8 cellular contexts compared by ENCODE assay signal in the genomic region with DNA sequence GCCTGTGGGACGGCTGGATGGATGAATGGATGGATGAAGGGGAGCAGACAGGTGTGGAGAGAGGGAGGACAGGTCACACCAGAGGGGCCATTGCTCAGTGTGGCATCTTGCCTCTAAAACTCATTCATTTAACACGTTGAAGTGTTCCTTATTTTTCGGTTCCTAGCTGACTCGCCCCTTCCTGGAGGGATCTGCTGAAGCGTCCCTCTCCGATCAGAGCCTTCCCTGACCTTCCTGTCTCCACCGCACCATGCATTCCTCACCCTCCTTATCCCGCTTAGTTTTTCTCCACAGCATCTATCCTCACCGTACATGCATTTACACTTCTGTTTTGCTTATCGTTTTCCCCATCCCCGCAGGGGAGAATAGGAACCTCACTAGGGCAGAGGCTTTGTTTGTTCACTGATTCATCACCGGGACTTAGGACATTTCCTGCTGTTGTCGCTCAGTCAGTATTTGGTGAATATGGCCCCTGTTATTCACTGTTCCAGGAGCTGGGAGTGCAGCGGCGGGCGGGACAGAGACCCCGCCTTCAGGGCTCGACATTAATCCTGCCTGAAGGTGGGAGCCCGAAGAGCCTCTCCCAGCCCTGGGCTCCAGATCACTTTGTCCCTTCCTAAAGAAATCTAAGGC. TPM values are rescaled to one million over a fixed set of nuclear protein-coding genes. Genes with fewer than 3 reads are reported as not detected.
DNase-seq lines count a peak whose midpoint lies in the region; ATAC-seq and TF ChIP-seq lines count a peak whose summit lies in the region.

No MANE protein-coding gene starts in this region.

- no peaks in the 10 kb centered on the region for H3K9me3 ChIP-seq in CD4-positive, alpha-beta T cell (ENCODE audit: control insufficient read depth, low read length)

- DNase-seq in CD4-positive, alpha-beta T cell = no peak
- no peak for DNase-seq in activated T-helper 2 cell treated with anti-CD3 and anti-CD28 coated beads, Interferon-gamma antibody, Interleukin-2, Interleukin-4, amounts not matched to agents 10 μg/mL and 5 μg/mL and 100 μg/mL, durations not matched to agents 14 hours and 24 hours and 36 hours (ENCODE audit: low spot score)
- no peak for DNase-seq in stimulated activated effector memory CD8-positive, alpha-beta T cell treated with anti-CD3 and anti-CD28 coated beads, Interleukin-12 subunit alpha, Interleukin-12 subunit beta, amount 100 ng/mL, for 72 hours (ENCODE audit: low spot score in 2 of 2)
- no peak for DNase-seq in GM19238 (ENCODE audit: insufficient read length, low spot score)
- no peak for DNase-seq in epidermal melanocyte (ENCODE audit: insufficient read length, low spot score)

- no peak for TF ChIP-seq CTCF in CD4-positive, alpha-beta T cell (IDR thresholded peaks at IDR 0.05)

- CTCF ChIA-PET in CD4-positive, alpha-beta T cell (lab: Charles Lee) = interaction anchor here (0.7 to 5.2 kb wide), 46 partner anchors 10 to 586 kb away, joined by 3 to 121 read pairs (median 4); partner anchors contain the start of genes CEP70, FAIM and PIK3CB

- POLR2A ChIA-PET in CD4-positive, alpha-beta T cell (lab: Charles Lee) = interaction anchor here (0.6 to 2.5 kb wide), 11 partner anchors 9 to 728 kb away, joined by 3 to 49 read pairs (median 5); partner anchors contain the start of genes ARMC8, CEP70, COPB2 and FAIM

- H3K4me3 ChIP-seq in iPS-11a (ENCODE audit: low read depth, low read length) = peak overlapping the region; percentile 2

- no peaks in the 10 kb centered on the region for H3K9me3 Mint-ChIP-seq in CD4-positive, alpha-beta T cell
- no peaks in the 10 kb centered on the region for H3K9me3 Mint-ChIP-seq in IgD-negative memory B cell
- H3K9me3 Mint-ChIP-seq in activated T-helper 2 cell treated with anti-CD3 and anti-CD28 coated beads, Interferon-gamma antibody, Interleukin-2, Interleukin-4, amounts not matched to agents 10 μg/mL and 5 μg/mL and 100 μg/mL, durations not matched to agents 14 hours and 24 hours and 36 hours = no peaks in the 10 kb centered on the region
- H3K9me3 Mint-ChIP-seq in stimulated activated effector memory CD8-positive, alpha-beta T cell treated with anti-CD3 and anti-CD28 coated beads, Interleukin-12 subunit alpha, Interleukin-12 subunit beta, amount 100 ng/mL, for 72 hours = no peaks in the 10 kb centered on the region

- H3K27ac ChIP-seq in CD4-positive, alpha-beta T cell (ENCODE audit: low read depth, low read length) = no peak overlapping the region

- no peak overlapping the region for H3K27ac Mint-ChIP-seq in CD4-positive, alpha-beta T cell
- peak overlapping the region in 1 of 3 donors; percentile 87 for H3K27ac Mint-ChIP-seq in IgD-negative memory B cell
- H3K27ac Mint-ChIP-seq in activated T-helper 2 cell treated with anti-CD3 and anti-CD28 coated beads, Interferon-gamma antibody, Interleukin-2, Interleukin-4, amounts not matched to agents 10 μg/mL and 5 μg/mL and 100 μg/mL, durations not matched to agents 14 hours and 24 hours and 36 hours = no peak overlapping the region
- H3K27ac Mint-ChIP-seq in stimulated activated effector memory CD8-positive, alpha-beta T cell treated with anti-CD3 and anti-CD28 coated beads, Interleukin-12 subunit alpha, Interleukin-12 subunit beta, amount 100 ng/mL, for 72 hours = no peak overlapping the region

- intact Hi-C loops in CD4-positive, alpha-beta T cell (cut with DNase I, micrococcal nuclease) = loop anchor here (1.0 to 5.0 kb wide), 7 partner anchors 80 to 848 kb away; partner anchors contain the start of genes CEP70 (in 1 of the 2) and PIK3CB (in 1 of the 2)
- intact Hi-C loops in activated T-helper 2 cell treated with anti-CD3 and anti-CD28 coated beads, Interferon-gamma antibody, Interleukin-2, Interleukin-4, amounts not matched to agents 10 μg/mL and 5 μg/mL and 100 μg/mL, durations not matched to agents 14 hours and 24 hours and 36 hours (cut with micrococcal nuclease) = loop anchor here (1.0 to 10.0 kb wide), 6 partner anchors 81 to 730 kb away; partner anchors contain the start of genes ARMC8, CEP70, COPB2 and PIK3CB

- H3K4me3 Mint-ChIP-seq in CD4-positive, alpha-beta T cell = peak overlapping the region; percentile 87
- peak overlapping the region; percentile 19 to 94 (median 84) for H3K4me3 Mint-ChIP-seq in IgD-negative memory B cell
- peak overlapping the region; percentile 77 for H3K4me3 Mint-ChIP-seq in activated T-helper 2 cell treated with anti-CD3 and anti-CD28 coated beads, Interferon-gamma antibody, Interleukin-2, Interleukin-4, amounts not matched to agents 10 μg/mL and 5 μg/mL and 100 μg/mL, durations not matched to agents 14 hours and 24 hours and 36 hours (ENCODE audit: low read depth)
- peak overlapping the region; percentile 81 for H3K4me3 Mint-ChIP-seq in stimulated activated effector memory CD8-positive, alpha-beta T cell treated with anti-CD3 and anti-CD28 coated beads, Interleukin-12 subunit alpha, Interleukin-12 subunit beta, amount 100 ng/mL, for 72 hours

- no peaks in the 10 kb centered on the region for H3K27me3 ChIP-seq in CD4-positive, alpha-beta T cell (ENCODE audit: control insufficient read depth, insufficient read depth, low read length)

- no peaks in the 10 kb centered on the region for H3K4me1 Mint-ChIP-seq in CD4-positive, alpha-beta T cell (ENCODE audit: low read depth)
- H3K4me1 Mint-ChIP-seq in IgD-negative memory B cell = peaks cover 0 to 5% (median 3%) of the 10 kb centered on the region in 3 donors
- H3K4me1 Mint-ChIP-seq in activated T-helper 2 cell treated with anti-CD3 and anti-CD28 coated beads, Interferon-gamma antibody, Interleukin-2, Interleukin-4, amounts not matched to agents 10 μg/mL and 5 μg/mL and 100 μg/mL, durations not matched to agents 14 hours and 24 hours and 36 hours (ENCODE audit: low read depth) = peaks cover 5% of the 10 kb centered on the region
- H3K4me1 Mint-ChIP-seq in stimulated activated effector memory CD8-positive, alpha-beta T cell treated with anti-CD3 and anti-CD28 coated beads, Interleukin-12 subunit alpha, Interleukin-12 subunit beta, amount 100 ng/mL, for 72 hours = peaks cover 7% of the 10 kb centered on the region

- H3K36me3 Mint-ChIP-seq in CD4-positive, alpha-beta T cell (ENCODE audit: low read depth) = no peaks in the 10 kb centered on the region
- no peaks in the 10 kb centered on the region for H3K36me3 Mint-ChIP-seq in IgD-negative memory B cell
- H3K36me3 Mint-ChIP-seq in activated T-helper 2 cell treated with anti-CD3 and anti-CD28 coated beads, Interferon-gamma antibody, Interleukin-2, Interleukin-4, amounts not matched to agents 10 μg/mL and 5 μg/mL and 100 μg/mL, durations not matched to agents 14 hours and 24 hours and 36 hours (ENCODE audit: low read depth) = no peaks in the 10 kb centered on the region
- no peaks in the 10 kb centered on the region for H3K36me3 Mint-ChIP-seq in stimulated activated effector memory CD8-positive, alpha-beta T cell treated with anti-CD3 and anti-CD28 coated beads, Interleukin-12 subunit alpha, Interleukin-12 subunit beta, amount 100 ng/mL, for 72 hours

- ATAC-seq in CD4-positive, alpha-beta T cell (ENCODE audit: poor library complexity) = peak; percentile 8
- ATAC-seq in GM21423 (IDR thresholded peaks at IDR 0.05; ENCODE audit: unreplicated experiment) = peak; percentile 9
- ATAC-seq in stimulated activated effector memory CD8-positive, alpha-beta T cell treated with anti-CD3 and anti-CD28 coated beads, Interleukin-12 subunit alpha, Interleukin-12 subunit beta, amount 100 ng/mL, for 72 hours = peak; percentile 37

- H3K27me3 Mint-ChIP-seq in CD4-positive, alpha-beta T cell = peaks cover 4% of the 10 kb centered on the region
- H3K27me3 Mint-ChIP-seq in IgD-negative memory B cell = peaks cover 2% of the 10 kb centered on the region
- H3K27me3 Mint-ChIP-seq in activated T-helper 2 cell treated with anti-CD3 and anti-CD28 coated beads, Interferon-gamma antibody, Interleukin-2, Interleukin-4, amounts not matched to agents 10 μg/mL and 5 μg/mL and 100 μg/mL, durations not matched to agents 14 hours and 24 hours and 36 hours (ENCODE audit: low read depth) = peaks cover 11% of the 10 kb centered on the region

RNA-seq across cellular contexts. Expression of gene FOXL2, which starts 32.0 kb away (rescaled TPM):
- total RNA-seq in CD4-positive, alpha-beta T cell = not detected
- polyA plus RNA-seq in IgD-negative memory B cell = not detected
- total RNA-seq in activated T-helper 2 cell treated with anti-CD3 and anti-CD28 coated beads, Interferon-gamma antibody, Interleukin-2, Interleukin-4, amounts not matched to agents 10 μg/mL and 5 μg/mL and 100 μg/mL, durations not matched to agents 14 hours and 24 hours and 36 hours = not detected in 2 replicates

RNA-seq across cellular contexts. Expression of gene FOXL2NB, which starts 32.0 kb away (rescaled TPM):
- not detected for total RNA-seq in CD4-positive, alpha-beta T cell
- not detected for polyA plus RNA-seq in IgD-negative memory B cell
- total RNA-seq in activated T-helper 2 cell treated with anti-CD3 and anti-CD28 coated beads, Interferon-gamma antibody, Interleukin-2, Interleukin-4, amounts not matched to agents 10 μg/mL and 5 μg/mL and 100 μg/mL, durations not matched to agents 14 hours and 24 hours and 36 hours = not detected in 2 replicates
